8 cellular contexts compared by ENCODE assay signal in genomic region chr17:79612468-79613194, GRCh38. TPM values are rescaled to one million over a fixed set of nuclear protein-coding genes. Genes with fewer than 3 reads are reported as not detected.
DNase-seq lines count a peak whose midpoint lies in the region; ATAC-seq and TF ChIP-seq lines count a peak whose summit lies in the region.

No MANE protein-coding gene starts in this region.

- ATAC-seq in HG02571 (IDR thresholded peaks at IDR 0.05; ENCODE audit: unreplicated experiment): no peak
- no peak for ATAC-seq in HG02642 (IDR thresholded peaks at IDR 0.05; ENCODE audit: poor library complexity, unreplicated experiment)

- POLR2A ChIA-PET in HEK293 (lab: Yijun Ruan, JAX): no interaction called here

- no TSS peak for BruUV-seq in Calu3 (replicated peaks; lab: Mats Ljungman, UMichigan)

- DNase-seq in Calu3 (peak; percentile 82), NOMO-1 treated with dmso at 0.1 percent for 144 hours (lab: John Stamatoyannopoulos, UW; ENCODE audit: unreplicated experiment) (peak; percentile 0), iris pigment epithelial cell (ENCODE audit: low read depth) (peak; percentile 26)
- peak; percentile 66 for DNase-seq in activated naive CD8-positive, alpha-beta T cell treated with anti-CD3 and anti-CD28 coated beads for 36 hours
- peak; percentile 30 to 53 for DNase-seq in stimulated activated CD8-positive, alpha-beta memory T cell treated with anti-CD3 and anti-CD28 coated beads, Interleukin-7, amount 100 ng/mL, for 48 hours (ENCODE audit: extremely low read depth in 1 of 2, low read depth in 1 of 2)

- no peak overlapping the region for H3K4me3 ChIP-seq in HEK293 (ENCODE audit: low read depth, low read length)

- CTCF ChIA-PET in Calu3 (lab: Charles Lee) (interaction anchor here (1.0 to 1.5 kb wide), 2 partner anchors 96 to 219 kb away, joined by 3 read pairs; no protein-coding TSS in a partner anchor), HEK293 (lab: Yijun Ruan, JAX) (interaction anchor here (0.5 to 5.2 kb wide), 48 partner anchors 9 to 1724 kb away, joined by 3 to 40 read pairs (median 4); no protein-coding TSS in a partner anchor)

- TF ChIP-seq CTCF in Calu3 (IDR thresholded peaks at IDR 0.05; ENCODE audit: unreplicated experiment) (peak; percentile 69), HEK293 (tag by site-specific recombination; IDR thresholded peaks at IDR 0.05) (peak; percentile 75)

- H3K36me3 Mint-ChIP-seq in Calu3 (ENCODE audit: insufficient read depth, unreplicated experiment): no peaks in the 10 kb centered on the region
- no peaks in the 10 kb centered on the region for H3K36me3 Mint-ChIP-seq in activated naive CD8-positive, alpha-beta T cell treated with anti-CD3 and anti-CD28 coated beads for 36 hours

- peaks cover 7% of the 10 kb centered on the region; the same call in 1 of the 2 replicates for H3K4me1 ChIP-seq in HEK293 (ENCODE audit: control insufficient read depth, insufficient read depth, low read length)

- no peaks in the 10 kb centered on the region for H3K9me3 ChIP-seq in HEK293 (ENCODE audit: control insufficient read depth, insufficient read depth, low read depth, low read length)

- no peak overlapping the region for H3K27ac Mint-ChIP-seq in Calu3 (ENCODE audit: unreplicated experiment)
- no peak overlapping the region for H3K27ac Mint-ChIP-seq in activated naive CD8-positive, alpha-beta T cell treated with anti-CD3 and anti-CD28 coated beads for 36 hours

- no peak overlapping the region for H3K27ac ChIP-seq in HEK293 (ENCODE audit: extremely low read depth, low read depth, low read length)

- peaks cover 93% of the 10 kb centered on the region for H3K27me3 Mint-ChIP-seq in Calu3 (ENCODE audit: unreplicated experiment)
- peaks cover 42% of the 10 kb centered on the region for H3K27me3 Mint-ChIP-seq in activated naive CD8-positive, alpha-beta T cell treated with anti-CD3 and anti-CD28 coated beads for 36 hours

- H3K4me1 Mint-ChIP-seq in Calu3 (ENCODE audit: low read depth, unreplicated experiment): no peaks in the 10 kb centered on the region
- H3K4me1 Mint-ChIP-seq in activated naive CD8-positive, alpha-beta T cell treated with anti-CD3 and anti-CD28 coated beads for 36 hours: peaks cover 2% of the 10 kb centered on the region

- H3K36me3 ChIP-seq in HEK293 (ENCODE audit: control insufficient read depth in 2 of 2, insufficient read depth in 1 of 2, low read length in 2 of 2): no peaks in the 10 kb centered on the region

- intact Hi-C loops in Calu3 (cut with micrococcal nuclease; ENCODE audit: unreplicated experiment): no loop called here

- no peak overlapping the region for H3K4me3 Mint-ChIP-seq in Calu3 (ENCODE audit: low read depth, unreplicated experiment)
- H3K4me3 Mint-ChIP-seq in activated naive CD8-positive, alpha-beta T cell treated with anti-CD3 and anti-CD28 coated beads for 36 hours: no peak overlapping the region

- H3K9me3 Mint-ChIP-seq in Calu3 (ENCODE audit: low read depth, unreplicated experiment): no peaks in the 10 kb centered on the region
- no peaks in the 10 kb centered on the region for H3K9me3 Mint-ChIP-seq in activated naive CD8-positive, alpha-beta T cell treated with anti-CD3 and anti-CD28 coated beads for 36 hours

TF ChIP-seq in HEK293, 187 proteins besides CTCF, POLR2A, EP300 and RAD21 (continues in another document):
- TF ChIP-seq ZSCAN30 (tag by site-specific recombination; IDR thresholded peaks at IDR 0.05): 0 out of 2 replicates have a peak, but pooled peaks have one; percentile 17
- TF ChIP-seq ZBTB48 (tag by site-specific recombination; IDR thresholded peaks at IDR 0.05): peak; percentile 51; the same call in 1 of the 2 replicates
- TF ChIP-seq ZNF423 (tag by site-specific recombination; IDR thresholded peaks at IDR 0.05): peak; percentile 49; the same call in 1 of the 2 replicates
- no peak for TF ChIP-seq TRIM28 (IDR thresholded peaks at IDR 0.05; ENCODE audit: borderline replicate concordance, low read length)
- no peak for TF ChIP-seq ZNF792 (tag by site-specific recombination; IDR thresholded peaks at IDR 0.05)
- no peak for TF ChIP-seq IKZF3 (tag by site-specific recombination; IDR thresholded peaks at IDR 0.05)
- TF ChIP-seq ZNF335 (tag by site-specific recombination; conservative IDR thresholded peaks at IDR 0.05): no peak
- TF ChIP-seq ZNF692 (tag by site-specific recombination; IDR thresholded peaks at IDR 0.05): no peak
- no peak for TF ChIP-seq ZNF140 (tag by site-specific recombination; IDR thresholded peaks at IDR 0.05)
- 0 out of 2 replicates have a peak, but pooled peaks have one; percentile 36 for TF ChIP-seq ZNF2 (tag by site-specific recombination; IDR thresholded peaks at IDR 0.05)
- no peak for TF ChIP-seq ZNF791 (tag by site-specific recombination; IDR thresholded peaks at IDR 0.05)
- peak; percentile 47; the same call in 1 of the 2 replicates for TF ChIP-seq ZNF654 (tag by site-specific recombination; IDR thresholded peaks at IDR 0.05; ENCODE audit: low read depth)
- TF ChIP-seq ZIC2 (tag by site-specific recombination; IDR thresholded peaks at IDR 0.05): peak; percentile 49; the same call in 1 of the 2 replicates
- TF ChIP-seq ZNF701 (tag by site-specific recombination; IDR thresholded peaks at IDR 0.05): no peak
- no peak for TF ChIP-seq ZNF677 (tag by site-specific recombination; IDR thresholded peaks at IDR 0.05)
- no peak for TF ChIP-seq SP3 (tag by site-specific recombination; IDR thresholded peaks at IDR 0.05)
- TF ChIP-seq ZNF354C (tag by site-specific recombination; IDR thresholded peaks at IDR 0.05; ENCODE audit: borderline replicate concordance, low read depth): no peak
- peak; percentile 58 for TF ChIP-seq ZBTB8A (tag by site-specific recombination; IDR thresholded peaks at IDR 0.05)
- no peak for TF ChIP-seq TSHZ1 (tag by site-specific recombination; IDR thresholded peaks at IDR 0.05; ENCODE audit: borderline replicate concordance)
- TF ChIP-seq MEIS1 (CRISPR knock-in tag; IDR thresholded peaks at IDR 0.05; ENCODE audit: borderline replicate concordance): no peak
- TF ChIP-seq ZNF280D (tag by site-specific recombination; IDR thresholded peaks at IDR 0.05): no peak
- TF ChIP-seq ZNF670 (tag by site-specific recombination; IDR thresholded peaks at IDR 0.05; ENCODE audit: low read depth): no peak

RNA-seq across cellular contexts. Expression of gene RBFOX3, which starts 1.8 kb away (rescaled TPM):
- not detected in 2 replicates for total RNA-seq in Calu3 (2022)
- total RNA-seq in activated naive CD8-positive, alpha-beta T cell treated with anti-CD3 and anti-CD28 coated beads for 36 hours: not detected

Comparison
In these comparisons a context has a peak if more than half of its experiments do, and no peak if none do; other contexts are left out.
1. DNase-seq: peak in every context shown above with its lines; median percentile 82 in Calu3; 66 in activated naive CD8-positive, alpha-beta T cell treated with anti-CD3 and anti-CD28 coated beads for 36 hours; 42 in stimulated activated CD8-positive, alpha-beta memory T cell treated with anti-CD3 and anti-CD28 coated beads, Interleukin-7, amount 100 ng/mL, for 48 hours; 26 in iris pigment epithelial cell; 0 in NOMO-1 treated with dmso at 0.1 percent for 144 hours.